In genomic region chr9:136995772-136996308, GRCh38 we compare ENCODE assay signal across 10 cellular contexts.
A peak's percentile ranks its signal among the peaks of the same experiment; 100 is the strongest.
DNase-seq lines count a peak whose midpoint lies in the region; TF ChIP-seq lines count a peak whose summit lies in the region.
"Had no signal": no experiment of that assay in that cellular context is flagged by ENCODE, and none has a peak within 500 bp of the region (broad histone marks: within the 10 kb centered on the region; RNA-seq: fewer than 3 reads in every experiment).

No MANE protein-coding gene starts in this region.

- H3K4me1 ChIP-seq in Loucy (ENCODE audit: insufficient read depth, low read length, poor library complexity, severe bottlenecking) (peaks cover 18% of the 10 kb centered on the region), rectal smooth muscle tissue (ENCODE audit: control insufficient read depth, insufficient read depth, low read length) (peaks cover 3% of the 10 kb centered on the region)

- POLR2A ChIA-PET in GM10248 (lab: Yijun Ruan, JAX): interaction anchor here (0.6 kb wide), 1 partner anchor 75 kb away, joined by 4 read pairs; no protein-coding TSS in a partner anchor

- H3K9ac ChIP-seq in Loucy (ENCODE audit: low read depth, low read length, poor library complexity, severe bottlenecking): peak overlapping the region; percentile 17
- no peak overlapping the region for H3K9ac ChIP-seq in rectal smooth muscle tissue (ENCODE audit: low read length)

- peaks cover 18% of the 10 kb centered on the region for H3K79me2 ChIP-seq in Loucy (ENCODE audit: insufficient read depth, low read length)

- DNase-seq in NCI-H1105 treated with DMSO at 0.1 percent for 48 hours (lab: John Stamatoyannopoulos, UW) (peak; percentile 29), NCI-H1105 (lab: John Stamatoyannopoulos, UW) (no peak), cardiac fibroblast (ENCODE audit: low read depth in 2 of 2) (peak; percentile 12 to 48), HCEC 1CT (no peak), DMS114 treated with DMSO at 0.1 percent for 48 hours (lab: John Stamatoyannopoulos, UW; ENCODE audit: unreplicated experiment) (no peak), GM10248 (ENCODE audit: extremely low spot score) (no peak)
- DNase-seq: ACHN had no signal

- H3K36me3 ChIP-seq in Loucy (ENCODE audit: insufficient read depth, low read length): no peaks in the 10 kb centered on the region
- no peaks in the 10 kb centered on the region for H3K36me3 ChIP-seq in rectal smooth muscle tissue (ENCODE audit: control insufficient read depth, insufficient read depth, low read length)

- H3F3A ChIP-seq in Loucy (ENCODE audit: low read depth): no peaks in the 10 kb centered on the region

- H4K20me1 ChIP-seq in Loucy (ENCODE audit: insufficient read depth, low read length, poor library complexity, severe bottlenecking): peaks cover 12% of the 10 kb centered on the region

- no peak overlapping the region for H2AFZ ChIP-seq in Loucy (ENCODE audit: low read length)

- H3K9me3 ChIP-seq in Loucy (ENCODE audit: insufficient read depth, low read depth, low read length): no peaks in the 10 kb centered on the region
- H3K9me3 ChIP-seq: SJCRH30 had no signal

- H3K27ac ChIP-seq in rectal smooth muscle tissue (ENCODE audit: low read depth, low read length): no peak overlapping the region
- H3K27ac ChIP-seq: SJCRH30 had no signal

- H3K27me3 ChIP-seq in Loucy (ENCODE audit: insufficient read depth, low read length, poor library complexity, severe bottlenecking): no peaks in the 10 kb centered on the region
- H3K27me3 ChIP-seq in rectal smooth muscle tissue (ENCODE audit: control insufficient read depth, insufficient read depth, low read length): peaks cover 3% of the 10 kb centered on the region
- H3K27me3 ChIP-seq: SJCRH30 had no signal

- H3K4me3 ChIP-seq in Loucy (ENCODE audit: low read length, poor library complexity, severe bottlenecking): no peak overlapping the region
- no peak overlapping the region for H3K4me3 ChIP-seq in cardiac fibroblast (replicated peaks in 1 of 2; ENCODE audit: low read depth in 2 of 2, low read length in 2 of 2)
- H3K4me3 ChIP-seq in rectal smooth muscle tissue (ENCODE audit: low read length): peak overlapping the region; percentile 43
- H3K4me3 ChIP-seq: SJCRH30 had no signal

- CTCF ChIA-PET in GM10248 (lab: Yijun Ruan, JAX): interaction anchor here (1.0 to 3.8 kb wide), 7 partner anchors 9 to 209 kb away, joined by 3 to 20 read pairs (median 5); partner anchors contain the start of gene NPDC1

- no peak overlapping the region for H3K4me2 ChIP-seq in Loucy (ENCODE audit: low read depth, low read length, poor library complexity, severe bottlenecking)

- no peaks in the 10 kb centered on the region for H3K9me2 ChIP-seq in Loucy (replicated peaks; ENCODE audit: low read depth, low read length)

- no peak for TF ChIP-seq CTCF in Loucy (conservative IDR thresholded peaks at IDR 0.05; ENCODE audit: low read length)
- no peak for TF ChIP-seq CTCF in cardiac fibroblast (IDR thresholded peaks at IDR 0.05; ENCODE audit: low read depth, low read length)
- TF ChIP-seq CTCF in GM10248 (IDR thresholded peaks at IDR 0.05; ENCODE audit: control extremely low read depth, extremely low read depth, low read depth, missing control alignments): no peak

Comparison
In these comparisons a context has a peak if more than half of its experiments do, and no peak if none do; other contexts are left out.
1. DNase-seq: peak in NCI-H1105 treated with DMSO at 0.1 percent for 48 hours (single experiment) and cardiac fibroblast (2 of 2); none in NCI-H1105 (single experiment), HCEC 1CT (single experiment), DMS114 treated with DMSO at 0.1 percent for 48 hours (single experiment) and GM10248 (single experiment).